In the genomic region with DNA sequence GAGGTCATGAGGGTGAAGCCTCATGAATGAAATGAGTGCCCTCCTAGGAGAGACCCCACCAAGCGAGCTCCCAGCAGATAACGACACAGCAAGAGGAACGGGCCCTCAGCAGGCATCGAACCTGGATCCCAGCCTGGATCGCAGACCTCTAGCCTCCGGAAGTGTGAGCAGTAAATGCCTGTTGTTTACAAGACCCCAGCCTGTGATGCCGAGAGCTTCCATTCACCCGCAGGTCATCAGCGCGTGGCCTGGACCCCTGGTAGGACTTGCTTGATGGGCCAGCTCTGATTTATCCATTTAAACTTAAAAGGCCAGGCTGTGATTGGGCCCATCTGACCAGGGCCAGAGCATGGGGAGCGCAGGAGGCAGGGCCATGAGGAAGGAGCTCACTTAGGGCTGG, we compare ENCODE assay signal across 22 cellular contexts. TPM values are rescaled to one million over a fixed set of nuclear protein-coding genes. Genes with fewer than 3 reads are reported as not detected.
DNase-seq lines count a peak whose midpoint lies in the region; ATAC-seq, FAIRE-seq and TF ChIP-seq lines count a peak whose summit lies in the region.
"Had no signal": no experiment of that assay in that cellular context is flagged by ENCODE, and none has a peak within 500 bp of the region (broad histone marks: within the 10 kb centered on the region; RNA-seq: fewer than 3 reads in every experiment).

No MANE protein-coding gene starts in this region.

- H3K4me1 Mint-ChIP-seq in chondrocyte (ENCODE audit: low read depth) = peaks cover 3% of the 10 kb centered on the region

- H3K27me3 Mint-ChIP-seq in chondrocyte (ENCODE audit: low read depth) = peaks cover 30% of the 10 kb centered on the region

- DNase-seq in 8988T (peak; percentile 28), GM12891 (ENCODE audit: insufficient read length, low spot score) (peak; percentile 16), chondrocyte (ENCODE audit: low spot score) (peak; percentile 55), posterior vena cava (ENCODE audit: low spot score) (peak; percentile 64), cortex of kidney (lab: John Stamatoyannopoulos, UW) (no peak), GM03348 (ENCODE audit: low spot score) (no peak)
- DNase-seq: C1 segment of cervical spinal cord; CD8-positive, alpha-beta T cell; EL; GDM1; Karpas-422; NCI-H1436 treated with DMSO at 0.1 percent for 48 hours; NCI-H187 treated with DMSO at 0.1 percent for 48 hours; NCI-H524 treated with DMSO at 0.1 percent for 48 hours had no signal

- no peaks in the 10 kb centered on the region for H3K9me3 Mint-ChIP-seq in chondrocyte (ENCODE audit: low read depth)
- H3K9me3 Mint-ChIP-seq: CD8-positive, alpha-beta T cell had no signal

- H3K36me3 Mint-ChIP-seq in chondrocyte (ENCODE audit: low read depth) = no peaks in the 10 kb centered on the region
- H3K36me3 Mint-ChIP-seq: CD8-positive, alpha-beta T cell had no signal

- no peak for FAIRE-seq in GM12891 (lab: Jason Lieb, UNC)
- FAIRE-seq: GM19239, H54, HepG2, RCC 7860 had no signal

- intact Hi-C loops in posterior vena cava (cut with DNase I) = no loop called here

- TF ChIP-seq POLR2A in GM12891 (IDR thresholded peaks at IDR 0.05; ENCODE audit: low read depth, low read length) = no peak

- H3K4me3 Mint-ChIP-seq in chondrocyte (ENCODE audit: unreplicated experiment) = no peak overlapping the region
- H3K4me3 Mint-ChIP-seq: CD8-positive, alpha-beta T cell had no signal

- TF ChIP-seq CTCF in chondrocyte (IDR thresholded peaks at IDR 0.05) = no peak

- no peak overlapping the region for H3K27ac Mint-ChIP-seq in chondrocyte (ENCODE audit: unreplicated experiment)
- H3K27ac Mint-ChIP-seq: CD8-positive, alpha-beta T cell had no signal

- ATAC-seq in HG03521 (IDR thresholded peaks at IDR 0.05; ENCODE audit: unreplicated experiment) = no peak
- ATAC-seq: CD8-positive, alpha-beta T cell; HepG2 had no signal

TF ChIP-seq in GM12891, 5 proteins besides CTCF, POLR2A, EP300 and RAD21:
- TF ChIP-seq POLR2AphosphoS5 (IDR thresholded peaks at IDR 0.05; ENCODE audit: low read depth, low read length) = no peak
- TF ChIP-seq SPI1 (IDR thresholded peaks at IDR 0.05; ENCODE audit: low read depth, low read length) = no peak
TF ChIP-seq in GM12891: peak in this region for 0.

RNA-seq across cellular contexts. Expression of gene TMEM179, which starts 7.0 kb away (rescaled TPM):
- not detected for polyA plus RNA-seq in GM12891 (2012; ENCODE audit: low read depth, missing spikeins)
- 0.54 to 1.2 TPM (median 0.75 TPM) in 3 replicates for total RNA-seq in chondrocyte
- under 1 TPM in 1 of 2 donors, not detected in 1; 0.38 TPM for total RNA-seq in posterior vena cava
- total RNA-seq: CD8-positive, alpha-beta T cell; HepG2 had no signal
- polyA plus RNA-seq: HepG2 had no signal

RNA-seq across cellular contexts. Expression of gene C14orf180, which starts 18.0 kb away (rescaled TPM):
- polyA plus RNA-seq in GM12891 (2012; ENCODE audit: low read depth, missing spikeins) = not detected
- total RNA-seq in chondrocyte (not detected in 3 replicates), posterior vena cava (1 to 10 TPM; 1.4 to 5.9 TPM)
- total RNA-seq: A673; CD8-positive, alpha-beta T cell; HepG2; HT1080; SK-MEL-5 had no signal
- polyA plus RNA-seq: HepG2 had no signal

Comparison
In these comparisons a context has a peak if more than half of its experiments do, and no peak if none do; other contexts are left out.
1. DNase-seq: peak in 8988T (single experiment), GM12891 (single experiment), chondrocyte (single experiment) and posterior vena cava (single experiment); none in cortex of kidney (single experiment) and GM03348 (single experiment).